16 cellular contexts compared by ENCODE assay signal in genomic region chr6:158635427-158636073, GRCh38. TPM values are rescaled to one million over a fixed set of nuclear protein-coding genes. Genes with fewer than 3 reads are reported as not detected.
DNase-seq lines count a peak whose midpoint lies in the region; FAIRE-seq and TF ChIP-seq lines count a peak whose summit lies in the region.
"Had no signal": no experiment of that assay in that cellular context is flagged by ENCODE, and none has a peak within 500 bp of the region (broad histone marks: within the 10 kb centered on the region; RNA-seq: fewer than 3 reads in every experiment).

No MANE protein-coding gene starts in this region.

- peaks cover 69% of the 10 kb centered on the region for H3K4me1 Mint-ChIP-seq in activated naive CD4-positive, alpha-beta T cell treated with anti-CD3 and anti-CD28 coated beads, Interleukin-2, amount 10 ng/mL, durations not matched to agents 7 days and 5 days

- CTCF ChIA-PET in activated naive CD4-positive, alpha-beta T cell treated with anti-CD3 and anti-CD28 coated beads, Interleukin-2, amount 10 ng/mL, durations not matched to agents 7 days and 5 days (lab: Charles Lee) = interaction anchor here (0.6 kb wide), 1 partner anchor 450 kb away, joined by 3 read pairs; no protein-coding TSS in a partner anchor
- CTCF ChIA-PET in H1 (lab: Charles Lee; ENCODE audit: partially characterized antibody) = interaction anchor here (0.9 kb wide), 1 partner anchor 25 kb away, joined by 4 read pairs; no protein-coding TSS in a partner anchor

- TF ChIP-seq RAD21 in H1 (IDR thresholded peaks at IDR 0.05 in 1 of 2, conservative IDR thresholded peaks at IDR 0.05 in 1 of 2; ENCODE audit: low read depth in 2 of 2, low read length in 2 of 2) = no peak

- 95% methylated on average over 7 of the region's 7 CpGs; no CpG with 5 or more reads in 1 of the 2 experiments for WGBS in H1 (ENCODE audit: extremely low coverage in 1 of 2, insufficient coverage in 1 of 2, insufficient read length in 1 of 2, insufficient replicate concordance in 2 of 2, low coverage in 1 of 2, low lambda C conversion rate in 2 of 2, missing lambda C conversion rate in 1 of 2), 2 experiments

- H4K91ac ChIP-seq in H1 (replicated peaks; ENCODE audit: insufficient read length, low read length) = no peak overlapping the region

- H3K9me3 Mint-ChIP-seq in activated naive CD4-positive, alpha-beta T cell treated with anti-CD3 and anti-CD28 coated beads, Interleukin-2, amount 10 ng/mL, durations not matched to agents 7 days and 5 days = no peaks in the 10 kb centered on the region
- H3K9me3 Mint-ChIP-seq: H9, WTC11 had no signal

- H2BK5ac ChIP-seq in H1 (ENCODE audit: low read depth, low read length) = no peak overlapping the region

- no peak overlapping the region for H3K4me3 ChIP-seq in H1 (ENCODE audit: extremely low read depth in 1 of 4, insufficient read depth in 2 of 4, low read depth in 3 of 4, low read length in 4 of 4)
- H3K4me3 ChIP-seq: coronary artery had no signal

- H4K5ac ChIP-seq in H1 (ENCODE audit: insufficient read length, low read depth, low read length) = no peak overlapping the region

- no peak for DNase-seq in activated naive CD4-positive, alpha-beta T cell treated with anti-CD3 and anti-CD28 coated beads, Interleukin-2, amount 10 ng/mL, durations not matched to agents 7 days and 5 days
- no peak for DNase-seq in activated naive CD4-positive, alpha-beta T cell (lab: John Stamatoyannopoulos, UW)
- DNase-seq in H1 (ENCODE audit: low read depth in 1 of 2, low spot score in 2 of 2) (no peak), NCI-H2107 (lab: John Stamatoyannopoulos, UW) (no peak), D341Med (ENCODE audit: low spot score) (no peak), NCI-H526 treated with DMSO at 0.1 percent for 48 hours (lab: John Stamatoyannopoulos, UW) (no peak)
- peak; percentile 18 for DNase-seq in stimulated activated CD8-positive, alpha-beta memory T cell treated with anti-CD3 and anti-CD28 coated beads, Interleukin-4, amount 100 ng/mL, for 48 hours
- DNase-seq: Calu3, foreskin melanocyte, H9, KBM-7, NCI-H1092 treated with DMSO at 0.1 percent for 48 hours, SW 1271 had no signal

- H3K79me1 ChIP-seq in H1 (ENCODE audit: low read depth, low read length) = peaks cover 2% of the 10 kb centered on the region

- H3K23ac ChIP-seq in H1 (ENCODE audit: insufficient read length) = no peak overlapping the region

- H2AK5ac ChIP-seq in H1 (ENCODE audit: low read depth, low read length) = no peak overlapping the region

- TF ChIP-seq EP300 in H1 (IDR thresholded peaks at IDR 0.05; ENCODE audit: borderline replicate concordance in 1 of 2, low read depth in 2 of 2, low read length in 2 of 2) = no peak

- no peak overlapping the region for H4K8ac ChIP-seq in H1 (ENCODE audit: extremely low read depth, insufficient read depth, low read length)

- FAIRE-seq in H1 (lab: Jason Lieb, UNC) = no peak

- no peaks in the 10 kb centered on the region for H3K9me3 ChIP-seq in H1 (ENCODE audit: insufficient read depth in 2 of 2, low read depth in 1 of 2, low read length in 1 of 2)

- TF ChIP-seq POLR2A in H1 (IDR thresholded peaks at IDR 0.05; ENCODE audit: control extremely low read depth in 1 of 2, low read depth in 2 of 2, low read length in 2 of 2) = no peak; a peak in 1 of 3 replicates

- no peak overlapping the region for H2AFZ ChIP-seq in H1 (ENCODE audit: low read length)

- peak overlapping the region; percentile 50 for H3K4ac ChIP-seq in H1 (replicated peaks; ENCODE audit: insufficient read length, low read depth, low read length)

- no peak overlapping the region for H3K14ac ChIP-seq in H1 (ENCODE audit: insufficient read length)

- no peaks in the 10 kb centered on the region for H3K27me3 Mint-ChIP-seq in activated naive CD4-positive, alpha-beta T cell treated with anti-CD3 and anti-CD28 coated beads, Interleukin-2, amount 10 ng/mL, durations not matched to agents 7 days and 5 days

- H3K36me3 ChIP-seq in H1 (ENCODE audit: control insufficient read depth in 2 of 4, insufficient read depth in 4 of 4, low read length in 3 of 4) = peaks cover 0 to 41% (median 17%) of the 10 kb centered on the region in 4 experiments; a peak in 6 of 8 replicates

- POLR2A ChIA-PET in H1 (lab: Charles Lee; ENCODE audit: partially characterized antibody) = no interaction called here

- H3K36me3 Mint-ChIP-seq in activated naive CD4-positive, alpha-beta T cell treated with anti-CD3 and anti-CD28 coated beads, Interleukin-2, amount 10 ng/mL, durations not matched to agents 7 days and 5 days = peaks cover 74% of the 10 kb centered on the region

- peak overlapping the region; percentile 85 for H3K27ac Mint-ChIP-seq in activated naive CD4-positive, alpha-beta T cell treated with anti-CD3 and anti-CD28 coated beads, Interleukin-2, amount 10 ng/mL, durations not matched to agents 7 days and 5 days
- H3K27ac Mint-ChIP-seq: WTC11 had no signal

- H2BK120ac ChIP-seq in H1 (replicated peaks; ENCODE audit: low read depth, low read length) = no peak overlapping the region

- no peak overlapping the region for H2BK15ac ChIP-seq in H1 (ENCODE audit: low read length)

- TF ChIP-seq CTCF in VCaP (conservative IDR thresholded peaks at IDR 0.05) (no peak), H1 (IDR thresholded peaks at IDR 0.05; ENCODE audit: control extremely low read depth in 1 of 3, insufficient read depth in 1 of 3, low read depth in 1 of 3, low read length in 3 of 3) (no peak)

- no peak overlapping the region for H2BK20ac ChIP-seq in H1 (ENCODE audit: low read length)

- no peak overlapping the region for H3K4me3 Mint-ChIP-seq in activated naive CD4-positive, alpha-beta T cell treated with anti-CD3 and anti-CD28 coated beads, Interleukin-2, amount 10 ng/mL, durations not matched to agents 7 days and 5 days
- H3K4me3 Mint-ChIP-seq: H9, WTC11 had no signal

- H3K4me1 ChIP-seq in H1 (replicated peaks in 1 of 4; ENCODE audit: control insufficient read depth in 3 of 4, insufficient read depth in 4 of 4, low read length in 3 of 4) = no peaks in the 10 kb centered on the region

- H3K23me2 ChIP-seq in H1 (ENCODE audit: low read depth, low read length) = no peaks in the 10 kb centered on the region

- H3K9ac ChIP-seq in H1 (replicated peaks in 1 of 4; ENCODE audit: extremely low read depth in 1 of 4, low read depth in 3 of 4, low read length in 3 of 4) = no peak overlapping the region

- no peaks in the 10 kb centered on the region for H3K27me3 ChIP-seq in H1 (replicated peaks in 1 of 4; ENCODE audit: control insufficient read depth in 3 of 4, extremely low read depth in 1 of 4, insufficient read depth in 3 of 4, low read length in 3 of 4)

- H2BK12ac ChIP-seq in H1 (ENCODE audit: low read depth, low read length) = no peak overlapping the region

- peak overlapping the region; percentile 50 for H3K27ac ChIP-seq in VCaP
- H3K27ac ChIP-seq in H1 (ENCODE audit: low read depth, low read length) = no peak overlapping the region
- H3K27ac ChIP-seq: coronary artery had no signal

- H3K4me2 ChIP-seq in H1 (ENCODE audit: insufficient read depth in 1 of 2, low read depth in 2 of 2, low read length in 2 of 2) = no peak overlapping the region

- no peak overlapping the region for H3K56ac ChIP-seq in H1 (replicated peaks; ENCODE audit: insufficient read length, low read depth, low read length)

- H4K20me1 ChIP-seq in H1 (replicated peaks in 1 of 2; ENCODE audit: control insufficient read depth in 1 of 2, insufficient read depth in 2 of 2, low read length in 2 of 2) = peaks cover 4 to 5% of the 10 kb centered on the region in 2 experiments

- no peak overlapping the region for H3K18ac ChIP-seq in H1 (ENCODE audit: extremely low read depth, low read length)

- 0 out of 4 replicates have a peak, but pooled peaks cover 0 to 2% of the 10 kb centered on the region in 2 experiments for H3K79me2 ChIP-seq in H1 (ENCODE audit: control insufficient read depth in 1 of 2, insufficient read depth in 2 of 2, low read length in 2 of 2)

TF ChIP-seq in H1, 55 proteins besides CTCF, POLR2A, EP300 and RAD21 (continues in another document):
- no peak for TF ChIP-seq CTBP2 (IDR thresholded peaks at IDR 0.05; ENCODE audit: borderline replicate concordance, insufficient read depth, insufficient read length, low read length)
- no peak for TF ChIP-seq GTF2F1 (IDR thresholded peaks at IDR 0.05; ENCODE audit: borderline replicate concordance, low read depth, low read length)
- TF ChIP-seq CBX8 (IDR thresholded peaks at IDR 0.05; ENCODE audit: borderline replicate concordance, low read depth, low read length) = no peak

RNA-seq across cellular contexts. Expression of gene DYNLT1, which starts 9.0 kb away (rescaled TPM):
- 109 and 119 TPM in 2 replicates for total RNA-seq in H1 (2021; fragmentation: NEBNext Ultra II Directional; extraction: Animal tissue kit (Norgen Biotek cat#: 25700))
- 148 and 245 TPM in 2 replicates for polyA plus RNA-seq in H1 (2011; rRNA removed)
- polyA plus RNA-seq in H1 (2011; cell fraction: cytosol; rRNA removed) = 164 TPM
- polyA plus RNA-seq in H1 (2011; cell fraction: nucleus; rRNA removed) = 78.1 TPM
- 140 to 180 TPM (median 156 TPM) in 4 replicates for polyA plus RNA-seq in H1 (2012, experiment 1 of 2)
- polyA plus RNA-seq in H1 (2012, experiment 2 of 2) = 183 TPM
- 117 TPM for polyA plus RNA-seq in H1 (2013, experiment 1 of 2)
- 115 TPM for polyA plus RNA-seq in H1 (2013, experiment 2 of 2)
- 88.5 and 108 TPM in 2 replicates for polyA minus RNA-seq in H1 (2011; rRNA and poly(A)+ RNA removed)
- 26.3 TPM for polyA minus RNA-seq in H1 (2011; cell fraction: cytosol; rRNA and poly(A)+ RNA removed)
- 29.9 TPM for polyA minus RNA-seq in H1 (2011; cell fraction: nucleus; rRNA and poly(A)+ RNA removed)

RNA-seq across cellular contexts. Expression of gene SYTL3, which starts 14.3 kb away (rescaled TPM):
- 0.42 and 0.99 TPM in 2 replicates for total RNA-seq in H1 (2021; fragmentation: NEBNext Ultra II Directional; extraction: Animal tissue kit (Norgen Biotek cat#: 25700))
- 0.27 and 0.28 TPM in 2 replicates for polyA plus RNA-seq in H1 (2011; rRNA removed)
- 0.35 TPM for polyA plus RNA-seq in H1 (2011; cell fraction: cytosol; rRNA removed)
- polyA plus RNA-seq in H1 (2011; cell fraction: nucleus; rRNA removed) = 0.19 TPM
- polyA plus RNA-seq in H1 (2012, experiment 1 of 2) = 0.29 to 0.46 TPM (median 0.34 TPM) in 4 replicates
- 0.34 TPM for polyA plus RNA-seq in H1 (2012, experiment 2 of 2)
- 0.20 TPM for polyA plus RNA-seq in H1 (2013, experiment 1 of 2)
- 0.24 TPM for polyA plus RNA-seq in H1 (2013, experiment 2 of 2)
- 0.22 and 0.35 TPM in 2 replicates for polyA minus RNA-seq in H1 (2011; rRNA and poly(A)+ RNA removed)
- not detected for polyA minus RNA-seq in H1 (2011; cell fraction: cytosol; rRNA and poly(A)+ RNA removed)
- 0.50 TPM for polyA minus RNA-seq in H1 (2011; cell fraction: nucleus; rRNA and poly(A)+ RNA removed)
